In the genomic region with DNA sequence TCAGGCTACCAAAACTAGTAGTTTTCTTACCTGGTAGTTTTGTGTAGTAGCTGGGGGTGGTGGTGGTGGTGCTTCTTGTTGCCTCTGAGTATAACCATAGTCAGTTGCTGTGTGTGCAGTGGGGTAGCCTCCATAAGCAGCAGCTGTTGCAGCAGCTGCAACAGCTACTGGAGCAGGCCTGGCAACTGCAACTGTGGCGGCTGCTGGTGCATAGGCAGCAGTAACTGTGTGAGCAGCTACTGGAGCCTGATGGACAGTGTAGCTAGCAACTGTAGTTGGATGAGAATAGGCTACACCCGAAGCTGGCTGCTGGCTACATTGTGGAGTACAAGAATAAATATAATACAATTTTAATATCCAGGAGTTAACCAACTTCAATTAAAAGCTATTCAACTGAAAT, we compare ENCODE assay signal across 2 cellular contexts.
TF ChIP-seq lines count a peak whose summit lies in the region.

No MANE protein-coding gene starts in this region.

TF ChIP-seq in HepG2, 621 proteins besides CTCF, POLR2A, EP300 and RAD21:
- TF ChIP-seq HNRNPLL (IDR thresholded peaks at IDR 0.05; ENCODE audit: low read depth, low read length, poor library complexity, severe bottlenecking) (no peak), ZNF777 (CRISPR knock-in tag; IDR thresholded peaks at IDR 0.05) (no peak), SMAD1 (CRISPR knock-in tag; IDR thresholded peaks at IDR 0.05; ENCODE audit: borderline replicate concordance, low read depth) (no peak), NFRKB (IDR thresholded peaks at IDR 0.05) (no peak), ELF3 (CRISPR knock-in tag; IDR thresholded peaks at IDR 0.05) (no peak), FOXM1 (CRISPR knock-in tag; IDR thresholded peaks at IDR 0.05) (no peak), ZBTB3 (CRISPR knock-in tag; IDR thresholded peaks at IDR 0.05; ENCODE audit: borderline replicate concordance, low read depth) (no peak), ZFYVE20 (CRISPR knock-in tag; IDR thresholded peaks at IDR 0.05; ENCODE audit: borderline replicate concordance, low read depth) (no peak), MAF1 (CRISPR knock-in tag; IDR thresholded peaks at IDR 0.05; ENCODE audit: borderline replicate concordance) (no peak), JUND (CRISPR knock-in tag; IDR thresholded peaks at IDR 0.05) (no peak), SMYD3 (CRISPR knock-in tag; IDR thresholded peaks at IDR 0.05) (no peak), ZNF121 (CRISPR knock-in tag; IDR thresholded peaks at IDR 0.05) (no peak), ZNF670 (CRISPR knock-in tag; IDR thresholded peaks at IDR 0.05; ENCODE audit: borderline replicate concordance) (no peak), RFX1 (IDR thresholded peaks at IDR 0.05) (no peak), HMG20A (CRISPR knock-in tag; IDR thresholded peaks at IDR 0.05; ENCODE audit: borderline replicate concordance) (no peak)
- TF ChIP-seq, protein P1, sequence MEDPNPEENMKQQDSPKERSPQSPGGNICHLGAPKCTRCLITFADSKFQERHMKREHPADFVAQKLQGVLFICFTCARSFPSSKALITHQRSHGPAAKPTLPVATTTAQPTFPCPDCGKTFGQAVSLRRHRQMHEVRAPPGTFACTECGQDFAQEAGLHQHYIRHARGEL (CRISPR knock-in tag; IDR thresholded peaks at IDR 0.05), result no peak
- TF ChIP-seq, protein P2, sequence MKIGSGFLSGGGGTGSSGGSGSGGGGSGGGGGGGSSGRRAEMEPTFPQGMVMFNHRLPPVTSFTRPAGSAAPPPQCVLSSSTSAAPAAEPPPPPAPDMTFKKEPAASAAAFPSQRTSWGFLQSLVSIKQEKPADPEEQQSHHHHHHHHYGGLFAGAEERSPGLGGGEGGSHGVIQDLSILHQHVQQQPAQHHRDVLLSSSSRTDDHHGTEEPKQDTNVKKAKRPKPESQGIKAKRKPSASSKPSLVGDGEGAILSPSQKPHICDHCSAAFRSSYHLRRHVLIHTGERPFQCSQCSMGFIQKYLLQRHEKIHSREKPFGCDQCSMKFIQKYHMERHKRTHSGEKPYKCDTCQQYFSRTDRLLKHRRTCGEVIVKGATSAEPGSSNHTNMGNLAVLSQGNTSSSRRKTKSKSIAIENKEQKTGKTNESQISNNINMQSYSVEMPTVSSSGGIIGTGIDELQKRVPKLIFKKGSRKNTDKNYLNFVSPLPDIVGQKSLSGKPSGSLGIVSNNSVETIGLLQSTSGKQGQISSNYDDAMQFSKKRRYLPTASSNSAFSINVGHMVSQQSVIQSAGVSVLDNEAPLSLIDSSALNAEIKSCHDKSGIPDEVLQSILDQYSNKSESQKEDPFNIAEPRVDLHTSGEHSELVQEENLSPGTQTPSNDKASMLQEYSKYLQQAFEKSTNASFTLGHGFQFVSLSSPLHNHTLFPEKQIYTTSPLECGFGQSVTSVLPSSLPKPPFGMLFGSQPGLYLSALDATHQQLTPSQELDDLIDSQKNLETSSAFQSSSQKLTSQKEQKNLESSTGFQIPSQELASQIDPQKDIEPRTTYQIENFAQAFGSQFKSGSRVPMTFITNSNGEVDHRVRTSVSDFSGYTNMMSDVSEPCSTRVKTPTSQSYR (CRISPR knock-in tag; IDR thresholded peaks at IDR 0.05; ENCODE audit: borderline replicate concordance), result no peak
- TF ChIP-seq, protein P3, sequence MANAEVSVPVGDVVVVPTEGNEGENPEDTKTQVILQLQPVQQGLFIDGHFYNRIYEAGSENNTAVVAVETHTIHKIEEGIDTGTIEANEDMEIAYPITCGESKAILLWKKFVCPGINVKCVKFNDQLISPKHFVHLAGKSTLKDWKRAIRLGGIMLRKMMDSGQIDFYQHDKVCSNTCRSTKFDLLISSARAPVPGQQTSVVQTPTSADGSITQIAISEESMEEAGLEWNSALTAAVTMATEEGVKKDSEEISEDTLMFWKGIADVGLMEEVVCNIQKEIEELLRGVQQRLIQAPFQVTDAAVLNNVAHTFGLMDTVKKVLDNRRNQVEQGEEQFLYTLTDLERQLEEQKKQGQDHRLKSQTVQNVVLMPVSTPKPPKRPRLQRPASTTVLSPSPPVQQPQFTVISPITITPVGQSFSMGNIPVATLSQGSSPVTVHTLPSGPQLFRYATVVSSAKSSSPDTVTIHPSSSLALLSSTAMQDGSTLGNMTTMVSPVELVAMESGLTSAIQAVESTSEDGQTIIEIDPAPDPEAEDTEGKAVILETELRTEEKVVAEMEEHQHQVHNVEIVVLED (CRISPR knock-in tag; IDR thresholded peaks at IDR 0.05; ENCODE audit: borderline replicate concordance), result no peak
- TF ChIP-seq, protein P4, sequence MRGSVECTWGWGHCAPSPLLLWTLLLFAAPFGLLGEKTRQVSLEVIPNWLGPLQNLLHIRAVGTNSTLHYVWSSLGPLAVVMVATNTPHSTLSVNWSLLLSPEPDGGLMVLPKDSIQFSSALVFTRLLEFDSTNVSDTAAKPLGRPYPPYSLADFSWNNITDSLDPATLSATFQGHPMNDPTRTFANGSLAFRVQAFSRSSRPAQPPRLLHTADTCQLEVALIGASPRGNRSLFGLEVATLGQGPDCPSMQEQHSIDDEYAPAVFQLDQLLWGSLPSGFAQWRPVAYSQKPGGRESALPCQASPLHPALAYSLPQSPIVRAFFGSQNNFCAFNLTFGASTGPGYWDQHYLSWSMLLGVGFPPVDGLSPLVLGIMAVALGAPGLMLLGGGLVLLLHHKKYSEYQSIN (CRISPR knock-in tag; IDR thresholded peaks at IDR 0.05; ENCODE audit: borderline replicate concordance), result no peak
- TF ChIP-seq, protein P5, sequence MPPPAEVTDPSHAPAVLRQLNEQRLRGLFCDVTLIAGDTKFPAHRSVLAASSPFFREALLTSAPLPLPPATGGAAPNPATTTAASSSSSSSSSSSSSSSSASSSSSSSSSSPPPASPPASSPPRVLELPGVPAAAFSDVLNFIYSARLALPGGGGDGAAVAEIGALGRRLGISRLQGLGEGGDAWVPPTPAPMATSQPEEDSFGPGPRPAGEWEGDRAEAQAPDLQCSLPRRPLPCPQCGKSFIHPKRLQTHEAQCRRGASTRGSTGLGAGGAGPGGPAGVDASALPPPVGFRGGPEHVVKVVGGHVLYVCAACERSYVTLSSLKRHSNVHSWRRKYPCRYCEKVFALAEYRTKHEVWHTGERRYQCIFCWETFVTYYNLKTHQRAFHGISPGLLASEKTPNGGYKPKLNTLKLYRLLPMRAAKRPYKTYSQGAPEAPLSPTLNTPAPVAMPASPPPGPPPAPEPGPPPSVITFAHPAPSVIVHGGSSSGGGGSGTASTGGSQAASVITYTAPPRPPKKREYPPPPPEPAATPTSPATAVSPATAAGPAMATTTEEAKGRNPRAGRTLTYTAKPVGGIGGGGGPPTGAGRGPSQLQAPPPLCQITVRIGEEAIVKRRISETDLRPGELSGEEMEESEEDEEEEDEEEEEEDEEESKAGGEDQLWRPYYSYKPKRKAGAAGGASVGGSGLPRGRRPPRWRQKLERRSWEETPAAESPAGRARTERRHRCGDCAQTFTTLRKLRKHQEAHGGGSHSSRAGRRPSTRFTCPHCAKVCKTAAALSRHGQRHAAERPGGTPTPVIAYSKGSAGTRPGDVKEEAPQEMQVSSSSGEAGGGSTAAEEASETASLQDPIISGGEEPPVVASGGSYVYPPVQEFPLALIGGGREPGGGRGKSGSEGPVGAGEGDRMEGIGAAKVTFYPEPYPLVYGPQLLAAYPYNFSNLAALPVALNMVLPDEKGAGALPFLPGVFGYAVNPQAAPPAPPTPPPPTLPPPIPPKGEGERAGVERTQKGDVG (CRISPR knock-in tag; IDR thresholded peaks at IDR 0.05; ENCODE audit: borderline replicate concordance), result no peak

TF ChIP-seq in H1, 55 proteins besides CTCF, POLR2A, EP300 and RAD21:
- no peak for TF ChIP-seq EGR1 (IDR thresholded peaks at IDR 0.05; ENCODE audit: borderline replicate concordance, low read depth, low read length)
- no peak for TF ChIP-seq SP1 (IDR thresholded peaks at IDR 0.05; ENCODE audit: low read depth, low read length)
- no peak for TF ChIP-seq BACH1 (IDR thresholded peaks at IDR 0.05; ENCODE audit: low read length)
- no peak for TF ChIP-seq CTBP2 (IDR thresholded peaks at IDR 0.05; ENCODE audit: borderline replicate concordance, insufficient read depth, insufficient read length, low read length)
- TF ChIP-seq TEAD4 (IDR thresholded peaks at IDR 0.05; ENCODE audit: low read depth, low read length), result no peak
- TF ChIP-seq KDM5A (IDR thresholded peaks at IDR 0.05; ENCODE audit: low read length), result no peak
- TF ChIP-seq PHF8 (conservative IDR thresholded peaks at IDR 0.05; ENCODE audit: low read depth, low read length), result no peak
- no peak for TF ChIP-seq RBBP5 (IDR thresholded peaks at IDR 0.05; ENCODE audit: borderline replicate concordance, low read depth, low read length)
- TF ChIP-seq SP4 (IDR thresholded peaks at IDR 0.05; ENCODE audit: low read length), result no peak
- no peak for TF ChIP-seq POU5F1 (IDR thresholded peaks at IDR 0.05; ENCODE audit: low read depth, low read length)
- TF ChIP-seq HDAC6 (IDR thresholded peaks at IDR 0.05; ENCODE audit: low read depth, low read length), result no peak
- TF ChIP-seq NANOG (IDR thresholded peaks at IDR 0.05; ENCODE audit: insufficient read depth, low read depth, low read length, poor library complexity, severe bottlenecking), result no peak
- no peak for TF ChIP-seq CEBPB (IDR thresholded peaks at IDR 0.05; ENCODE audit: low read depth, low read length)
- TF ChIP-seq KDM1A (IDR thresholded peaks at IDR 0.05; ENCODE audit: borderline replicate concordance, low read length), result no peak
- no peak for TF ChIP-seq SUZ12 (IDR thresholded peaks at IDR 0.05; ENCODE audit: low read length)
- TF ChIP-seq, protein P6, sequence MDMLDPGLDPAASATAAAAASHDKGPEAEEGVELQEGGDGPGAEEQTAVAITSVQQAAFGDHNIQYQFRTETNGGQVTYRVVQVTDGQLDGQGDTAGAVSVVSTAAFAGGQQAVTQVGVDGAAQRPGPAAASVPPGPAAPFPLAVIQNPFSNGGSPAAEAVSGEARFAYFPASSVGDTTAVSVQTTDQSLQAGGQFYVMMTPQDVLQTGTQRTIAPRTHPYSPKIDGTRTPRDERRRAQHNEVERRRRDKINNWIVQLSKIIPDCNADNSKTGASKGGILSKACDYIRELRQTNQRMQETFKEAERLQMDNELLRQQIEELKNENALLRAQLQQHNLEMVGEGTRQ (IDR thresholded peaks at IDR 0.05; ENCODE audit: low read length), result no peak
- no peak for TF ChIP-seq RNF2 (IDR thresholded peaks at IDR 0.05; ENCODE audit: borderline replicate concordance, low read depth, low read length, missing control alignments, poor library complexity, severe bottlenecking)
- TF ChIP-seq SP2 (IDR thresholded peaks at IDR 0.05; ENCODE audit: low read length), result no peak
- TF ChIP-seq YY1 (IDR thresholded peaks at IDR 0.05; ENCODE audit: low read depth, low read length), result no peak
- TF ChIP-seq, protein P7, sequence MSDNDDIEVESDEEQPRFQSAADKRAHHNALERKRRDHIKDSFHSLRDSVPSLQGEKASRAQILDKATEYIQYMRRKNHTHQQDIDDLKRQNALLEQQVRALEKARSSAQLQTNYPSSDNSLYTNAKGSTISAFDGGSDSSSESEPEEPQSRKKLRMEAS (IDR thresholded peaks at IDR 0.05), result no peak
